ENCODE assay signal across 8 cellular contexts in the genomic region with DNA sequence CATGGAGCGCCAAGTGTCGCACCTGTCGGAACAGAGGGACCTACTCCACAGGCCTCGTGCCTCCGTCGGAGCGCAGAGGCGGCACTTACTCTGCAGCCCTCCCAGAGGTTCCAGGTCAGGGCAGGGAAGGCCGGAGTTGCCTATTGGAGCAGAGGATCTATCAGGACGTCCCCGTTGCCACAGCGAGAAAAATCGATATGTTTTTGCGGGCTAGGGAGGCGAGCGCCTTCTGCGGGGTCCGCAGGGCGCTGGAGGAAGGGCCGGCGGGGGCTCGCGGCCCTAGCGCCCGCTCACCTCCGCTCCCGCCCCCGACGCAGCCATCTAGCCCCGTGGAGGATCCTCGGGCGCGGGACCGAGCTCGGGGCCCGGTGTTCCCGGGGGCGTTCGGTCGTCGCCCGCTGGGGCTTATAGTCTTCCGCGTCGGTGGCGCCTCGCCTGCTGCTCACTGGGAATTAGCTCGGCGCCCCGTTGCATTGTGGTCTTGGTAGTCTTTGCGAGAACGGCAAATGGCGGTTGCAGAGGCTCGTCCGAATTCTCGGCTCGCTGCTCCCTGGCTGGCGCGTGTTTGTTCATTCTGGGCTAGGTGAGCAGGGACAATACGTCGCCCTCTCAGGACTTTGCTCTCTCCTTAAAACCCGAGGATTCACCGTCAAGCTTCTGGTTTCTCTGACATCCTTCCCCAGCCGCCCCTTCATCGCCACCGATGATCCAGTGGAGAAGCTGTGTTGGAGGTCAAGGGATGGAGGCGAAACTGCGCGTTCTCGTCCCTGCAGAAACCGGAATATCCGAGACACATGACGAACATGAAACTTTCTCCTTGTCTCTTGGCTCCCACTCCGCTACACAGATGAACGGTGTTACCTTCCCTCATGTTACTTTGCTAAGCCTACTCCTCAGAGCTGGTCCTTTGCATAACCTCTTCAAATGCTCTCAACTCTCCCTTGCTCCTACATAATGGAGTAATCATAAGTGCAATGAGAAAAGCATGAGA. TPM values are rescaled to one million over a fixed set of nuclear protein-coding genes. Genes with fewer than 3 reads are reported as not detected.
A peak's percentile ranks its signal among the peaks of the same experiment; 100 is the strongest.
DNase-seq lines count a peak whose midpoint lies in the region; ATAC-seq and TF ChIP-seq lines count a peak whose summit lies in the region.

Gene JTB, minus strand, starts transcription at position 425 of the 991 bp plus-strand sequence. Its CDS starts 422 bp downstream, at position 3.

- no peak for TF ChIP-seq CTCF in GM06990 (IDR thresholded peaks at IDR 0.05; ENCODE audit: insufficient read depth, low read length, poor library complexity, severe bottlenecking)
- TF ChIP-seq CTCF in progenitor cell of endocrine pancreas (IDR thresholded peaks at IDR 0.05; ENCODE audit: unreplicated experiment) = peak; percentile 19

- H3K27ac ChIP-seq in urinary bladder (ENCODE audit: low read depth) = peak within 1 kb of the TSS; percentile 80

- H3K4me3 Mint-ChIP-seq in T-helper 17 cell (peak within 1 kb of the TSS; percentile 94), progenitor cell of endocrine pancreas (ENCODE audit: low read depth) (peak within 1 kb of the TSS; percentile 96)

- peak within 1 kb of the TSS; percentile 82 for H3K27ac Mint-ChIP-seq in T-helper 17 cell
- peak within 1 kb of the TSS; percentile 96 for H3K27ac Mint-ChIP-seq in progenitor cell of endocrine pancreas

- intact Hi-C loops in left cardiac atrium (cut with DNase I) = loop anchor here in 1 of 2 donors (5.0 kb wide), 1 partner anchor 160 kb away; no protein-coding TSS in a partner anchor

- no peaks in the 10 kb centered on the region for H3K27me3 Mint-ChIP-seq in T-helper 17 cell
- H3K27me3 Mint-ChIP-seq in progenitor cell of endocrine pancreas = no peaks in the 10 kb centered on the region

- H3K36me3 ChIP-seq in GM06990 (ENCODE audit: control insufficient read depth, insufficient read depth, low read length) = peaks cover 22% of the 10 kb centered on the region
- H3K36me3 ChIP-seq in urinary bladder (ENCODE audit: insufficient read depth) = no peaks in the 10 kb centered on the region

- no peaks in the 10 kb centered on the region for H3K27me3 ChIP-seq in GM06990 (replicated peaks; ENCODE audit: control insufficient read depth, insufficient read depth, low read length)

- H3K4me3 ChIP-seq in GM06990 (replicated peaks; ENCODE audit: low read depth, low read length) (peak within 1 kb of the TSS; percentile 97), urinary bladder (ENCODE audit: low read depth, low read length) (peak within 1 kb of the TSS; percentile 90)

- WGBS in urinary bladder = under 1% methylated on average over 75 of the region's 75 CpGs

- peaks cover 5% of the 10 kb centered on the region for H3K36me3 Mint-ChIP-seq in T-helper 17 cell (ENCODE audit: low read depth)
- H3K36me3 Mint-ChIP-seq in progenitor cell of endocrine pancreas (ENCODE audit: insufficient read depth) = peaks cover 4% of the 10 kb centered on the region

- DNase-seq in GM06990 (ENCODE audit: extremely low read depth, insufficient read length) = peak; percentile 73
- DNase-seq in NCI-H1694 (lab: John Stamatoyannopoulos, UW) = peak; percentile 92
- DNase-seq in T-helper 17 cell = peak; percentile 73 to 79 (median 75)
- peak; percentile 74 for DNase-seq in amniotic epithelial cell (ENCODE audit: low read depth)
- DNase-seq in left cardiac atrium = peak; percentile 94
- DNase-seq in progenitor cell of endocrine pancreas (ENCODE audit: low spot score, unreplicated experiment) = peak; percentile 66

- H3K9me3 Mint-ChIP-seq in progenitor cell of endocrine pancreas (ENCODE audit: low read depth) = no peaks in the 10 kb centered on the region

- H3K4me1 ChIP-seq in urinary bladder (ENCODE audit: insufficient read depth) = no peaks in the 10 kb centered on the region

- H3K4me1 Mint-ChIP-seq in T-helper 17 cell = peaks cover 23% of the 10 kb centered on the region
- H3K4me1 Mint-ChIP-seq in progenitor cell of endocrine pancreas (ENCODE audit: low read depth) = peaks cover 19% of the 10 kb centered on the region

- no peaks in the 10 kb centered on the region for H3K9me3 ChIP-seq in T-helper 17 cell (ENCODE audit: control insufficient read depth, low read length, poor library complexity, severe bottlenecking)

- ATAC-seq in HG02759 (IDR thresholded peaks at IDR 0.05; ENCODE audit: unreplicated experiment) (peak; percentile 84), T-helper 17 cell (peak; percentile 97), left cardiac atrium (peak; percentile 97)

RNA-seq across cellular contexts. Expression of gene JTB, which starts in this region (rescaled TPM):
- total RNA-seq in T-helper 17 cell (10 to 100 TPM; 88.1 to 90.3 TPM), left cardiac atrium (100 to 1,000 TPM in 1 of 2 donors, 10 to 100 TPM in 1; 89.6 to 102 TPM), progenitor cell of endocrine pancreas (75.0 and 76.5 TPM in 2 replicates), urinary bladder (99.5 TPM)
- polyA plus RNA-seq in urinary bladder = 148 TPM

Comparison
In these comparisons a context has a peak if more than half of its experiments do, and no peak if none do; other contexts are left out.
1. Peak in every context shown above with its lines: DNase-seq, ATAC-seq, H3K4me3 ChIP-seq and H3K27ac ChIP-seq.